ENCODE assay signal across 8 cellular contexts in the genomic region with DNA sequence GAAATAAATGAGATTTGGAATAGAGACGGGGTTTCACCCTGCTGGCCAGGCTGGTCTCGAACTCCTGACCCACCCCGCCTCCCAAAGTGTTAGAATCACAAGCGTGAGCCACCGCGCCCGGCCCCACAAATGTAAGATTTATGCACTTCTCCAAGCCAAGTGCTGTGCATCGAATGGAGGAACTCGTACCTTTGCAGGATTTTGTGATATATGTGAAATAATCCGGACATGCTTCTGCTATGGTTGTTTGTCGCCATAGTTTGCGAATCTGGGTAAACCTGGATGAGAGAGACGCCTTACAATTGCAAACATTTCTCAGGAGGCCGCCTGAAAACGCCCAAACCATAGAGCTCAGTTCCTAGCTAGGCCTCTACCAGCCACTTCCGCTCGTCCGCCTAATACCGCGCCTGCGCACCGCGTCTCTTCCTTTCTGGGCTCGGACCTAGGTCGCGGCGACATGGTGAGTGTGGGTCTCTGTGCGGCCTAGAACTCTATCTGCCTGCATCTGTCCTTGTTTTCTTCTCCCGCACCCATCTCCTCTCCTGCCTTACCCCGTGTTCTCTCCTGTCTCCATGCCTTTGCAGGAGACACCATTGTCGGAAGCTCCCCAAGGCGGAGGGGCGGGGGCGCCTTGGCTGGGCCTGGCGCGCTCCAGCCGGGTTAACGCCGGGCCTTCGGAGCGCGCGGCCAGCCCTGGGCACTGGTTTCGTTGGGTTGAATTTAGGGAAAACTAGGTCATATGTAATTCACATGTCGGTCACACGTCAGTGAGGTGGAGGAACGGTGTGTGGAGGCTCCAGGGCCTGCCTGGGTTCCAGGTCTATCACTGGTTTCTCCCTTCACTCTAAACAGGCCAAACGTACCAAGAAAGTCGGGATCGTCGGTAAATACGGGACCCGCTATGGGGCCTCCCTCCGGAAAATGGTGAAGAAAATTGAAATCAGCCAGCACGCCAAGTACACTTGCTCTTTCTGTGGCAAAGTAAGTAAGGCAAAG.
DNase-seq lines count a peak whose midpoint lies in the region; ATAC-seq and TF ChIP-seq lines count a peak whose summit lies in the region.

Gene RPL37A (plus strand): TSS at position 427 of the 996 bp plus-strand sequence. CDS start 31 bp downstream, at position 458.

- no peak for TF ChIP-seq CTCF in AG09319 (IDR thresholded peaks at IDR 0.05; ENCODE audit: low read depth, low read length)

- peak; percentile 91 for DNase-seq in AG09319 (ENCODE audit: extremely low read depth, low read depth)
- DNase-seq in NCI-H446 treated with DMSO at 0.1 percent for 48 hours (lab: John Stamatoyannopoulos, UW), result peak; percentile 92
- peak; percentile 97 for DNase-seq in cerebellar cortex (ENCODE audit: low spot score)
- peak; percentile 96 for DNase-seq in islet precursor cell
- DNase-seq in stimulated activated CD4-positive, alpha-beta T cell treated with anti-CD3 and anti-CD28 coated beads, Interleukin-12 subunit alpha, Interleukin-12 subunit beta, amount 100 ng/mL, for 48 hours (ENCODE audit: low read depth in 2 of 3, low spot score in 1 of 3), result peak; percentile 84 to 89 (median 88)

- ATAC-seq in GM19035 (IDR thresholded peaks at IDR 0.05; ENCODE audit: unreplicated experiment), result peak; percentile 90
- ATAC-seq in HG03354 (IDR thresholded peaks at IDR 0.05; ENCODE audit: poor library complexity, severe bottlenecking, unreplicated experiment), result peak; percentile 93
- peak; percentile 93 to 97 for ATAC-seq in activated CD4-positive, CD25-positive, alpha-beta regulatory T cell treated with anti-CD3 and anti-CD28 coated beads, Interleukin-2, amount 50 U/mL, for 24 hours

Comparison
In these comparisons a context has a peak if more than half of its experiments do, and no peak if none do; other contexts are left out.
1. Peak in every context shown above with its lines: DNase-seq and ATAC-seq.